Comparison of ENCODE assay signal across 16 cellular contexts in the genomic region with DNA sequence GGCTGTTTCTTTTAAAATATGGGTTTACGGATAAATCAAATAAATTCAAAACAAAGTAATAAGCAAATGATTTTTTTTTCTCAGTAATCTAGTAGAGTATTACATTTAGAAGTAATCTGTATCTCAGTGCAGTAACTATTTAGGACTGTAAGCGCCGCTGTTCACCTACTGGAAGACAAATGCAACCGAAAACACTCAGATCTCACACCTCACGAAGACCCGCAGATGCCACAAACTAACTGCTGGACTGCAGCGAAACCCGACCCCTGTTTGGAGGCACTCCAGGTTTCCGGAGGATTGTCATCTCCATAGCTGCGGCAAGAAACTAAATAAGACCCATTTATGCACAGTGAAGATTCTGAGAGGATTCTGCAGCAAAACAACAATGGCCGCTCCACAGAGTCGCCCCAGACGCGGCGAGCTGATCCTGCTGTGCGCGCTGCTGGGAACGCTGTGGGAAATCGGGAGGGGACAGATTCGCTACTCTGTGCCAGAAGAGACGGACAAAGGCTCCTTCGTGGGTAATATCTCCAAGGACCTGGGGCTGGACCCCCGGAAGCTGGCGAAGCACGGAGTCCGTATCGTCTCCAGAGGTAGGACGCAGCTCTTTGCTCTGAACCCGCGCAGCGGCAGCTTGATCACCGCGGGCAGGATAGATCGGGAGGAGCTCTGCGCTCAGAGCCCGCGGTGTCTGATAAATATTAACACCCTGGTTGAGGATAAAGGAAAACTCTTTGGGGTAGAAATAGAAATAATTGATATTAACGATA. TPM values are rescaled to one million over a fixed set of nuclear protein-coding genes. Genes with fewer than 3 reads are reported as not detected.
A peak's percentile ranks its signal among the peaks of the same experiment; 100 is the strongest.
DNase-seq lines count a peak whose midpoint lies in the region; ATAC-seq and TF ChIP-seq lines count a peak whose summit lies in the region.
"Had no signal": no experiment of that assay in that cellular context is flagged by ENCODE, and none has a peak within 500 bp of the region (broad histone marks: within the 10 kb centered on the region; RNA-seq: fewer than 3 reads in every experiment).

A gene (plus strand): TSS at position 205 of the 770 bp plus-strand sequence. CDS start 181 bp downstream, at position 386.

- DNase-seq in AG10803 (ENCODE audit: low read depth): peak; percentile 41
- no peak for DNase-seq in astrocyte of the cerebellum (ENCODE audit: low read depth)
- DNase-seq in myocyte (ENCODE audit: low read depth): peak; percentile 14
- no peak for DNase-seq in substantia nigra (lab: John Stamatoyannopoulos, UW)
- no peak for DNase-seq in cerebellar cortex (ENCODE audit: low spot score)
- no peak for DNase-seq in stimulated activated CD4-positive, alpha-beta T cell treated with anti-CD3 and anti-CD28 coated beads, Interleukin-15, amount 100 ng/mL, for 24 hours
- DNase-seq: activated gamma-delta T cell; DMS153; left colon; NCI-H1092; NCI-H524 treated with DMSO at 0.1 percent for 48 hours; stimulated activated CD4-positive, alpha-beta T cell treated with anti-CD3 and anti-CD28 coated beads, Interleukin-4, amount 100 ng/mL, for 1 hour; stimulated activated naive CD8-positive, alpha-beta T cell treated with anti-CD3 and anti-CD28 coated beads, Interleukin-15, Interleukin-2, amounts not matched to agents 100 U/mL and 50 U/mL, for 24 hours had no signal

- no peak within 1 kb of the TSS for H3K27ac ChIP-seq in substantia nigra (ENCODE audit: low read depth, low read length, poor library complexity, severe bottlenecking)
- H3K27ac ChIP-seq: SK-N-MC had no signal

- in situ Hi-C loops in astrocyte of the cerebellum (cut with HindIII; ENCODE audit: low sequenced_read_pairs): no loop called here

- ATAC-seq in GM18861 (IDR thresholded peaks at IDR 0.05; ENCODE audit: unreplicated experiment): no peak
- ATAC-seq: left colon; stimulated activated naive CD8-positive, alpha-beta T cell treated with anti-CD3 and anti-CD28 coated beads, Interleukin-15, Interleukin-2, amounts not matched to agents 100 U/mL and 50 U/mL, for 24 hours had no signal

- peak within 1 kb of the TSS; percentile 9; the same call in 1 of the 2 replicates for H3K4me3 ChIP-seq in AG10803 (ENCODE audit: low read length)
- H3K4me3 ChIP-seq in GM12875 (ENCODE audit: low read depth, low read length): no peak within 1 kb of the TSS
- no peak within 1 kb of the TSS for H3K4me3 ChIP-seq in astrocyte of the cerebellum (ENCODE audit: low read depth, low read length)
- H3K4me3 ChIP-seq: SK-N-MC had no signal

- TF ChIP-seq CTCF in AG10803 (conservative IDR thresholded peaks at IDR 0.05; ENCODE audit: low read length): peak; percentile 22
- TF ChIP-seq CTCF in GM12875 (IDR thresholded peaks at IDR 0.05; ENCODE audit: borderline replicate concordance, insufficient read depth, low read depth, low read length): peak; percentile 8; the same call in 1 of the 2 replicates
- TF ChIP-seq CTCF in astrocyte of the cerebellum (IDR thresholded peaks at IDR 0.05; ENCODE audit: low read depth, low read length, missing control alignments): peak; percentile 9

RNA-seq across cellular contexts. Expression of the gene that starts here (rescaled TPM):
- total RNA-seq in myocyte: 1.6 and 2.2 TPM in 2 replicates
- 0.32 TPM for polyA plus RNA-seq in myocyte (2012)

Comparison
In these comparisons a context has a peak if more than half of its experiments do, and no peak if none do; other contexts are left out.
1. DNase-seq: peak in AG10803 (single experiment) and myocyte (single experiment); none in astrocyte of the cerebellum (single experiment), substantia nigra (0 of 49), cerebellar cortex (single experiment) and stimulated activated CD4-positive, alpha-beta T cell treated with anti-CD3 and anti-CD28 coated beads, Interleukin-15, amount 100 ng/mL, for 24 hours (single experiment).
2. Peak in every context shown above with its lines, with median percentiles within 50 percentile points of each other: CTCF ChIP-seq.